8 cellular contexts compared by ENCODE assay signal in genomic region chr1:87131809-87132663, GRCh38.
A peak's percentile ranks its signal among the peaks of the same experiment; 100 is the strongest.
DNase-seq lines count a peak whose midpoint lies in the region; ATAC-seq and TF ChIP-seq lines count a peak whose summit lies in the region.

No MANE protein-coding gene starts in this region.

- TF ChIP-seq CTCF in dorsolateral prefrontal cortex (IDR thresholded peaks at IDR 0.05 in 54 of 56, conservative IDR thresholded peaks at IDR 0.05 in 2 of 56; ENCODE audit: low read depth in 1 of 56, partially characterized antibody in 56 of 56) (peak; percentile 75 to 99 (median 96)), lower lobe of right lung (IDR thresholded peaks at IDR 0.05) (peak; percentile 95)

- H3K36me3 ChIP-seq in lower lobe of right lung = no peaks in the 10 kb centered on the region

- peaks cover 14% of the 10 kb centered on the region for H3K4me1 ChIP-seq in lower lobe of right lung

- DNase-seq in Ammon's horn (ENCODE audit: low spot score) = peak; percentile 91
- DNase-seq in NCI-H446 treated with DMSO at 0.1 percent for 48 hours (lab: John Stamatoyannopoulos, UW) = peak; percentile 18
- DNase-seq in activated CD4-positive, alpha-beta T cell treated with anti-CD3 and anti-CD28 coated beads, Interleukin-2, amount 50 U/mL, for 48 hours = peak; percentile 75 to 81
- peak; percentile 63 to 91 (median 78) for DNase-seq in dorsolateral prefrontal cortex
- DNase-seq in lower lobe of right lung = peak; percentile 82
- peak; percentile 57 to 68 (median 62) for DNase-seq in stimulated activated CD4-positive, alpha-beta T cell treated with anti-CD3 and anti-CD28 coated beads, TNF-alpha, amount 100 ng/mL, for 24 hours (ENCODE audit: low read depth in 3 of 3)

- intact Hi-C loops in dorsolateral prefrontal cortex (cut with DNase I) = loop anchor here (2.0 to 10.0 kb wide), 6 partner anchors 160 to 1173 kb away; partner anchors contain the start of gene LMO4 (in 1 of the 2)
- intact Hi-C loops in lower lobe of right lung (cut with DNase I) = no loop called here

- H3K27me3 ChIP-seq in dorsolateral prefrontal cortex = no peaks in the 10 kb centered on the region
- H3K27me3 ChIP-seq in lower lobe of right lung (ENCODE audit: low read depth) = no peaks in the 10 kb centered on the region

- no peaks in the 10 kb centered on the region for H3K9me3 ChIP-seq in lower lobe of right lung

- ATAC-seq in GM18870 (IDR thresholded peaks at IDR 0.05; ENCODE audit: unreplicated experiment) (peak; percentile 89), HG03135 (IDR thresholded peaks at IDR 0.05; ENCODE audit: unreplicated experiment) (peak; percentile 99), lower lobe of right lung (peak; percentile 94 to 97)

- peak overlapping the region in 52 of 59 donors; percentile 11 to 91 (median 73) for H3K27ac ChIP-seq in dorsolateral prefrontal cortex
- H3K27ac ChIP-seq in lower lobe of right lung = peak overlapping the region; percentile 55

- peak overlapping the region; percentile 22 to 67 (median 51) for H3K4me3 ChIP-seq in dorsolateral prefrontal cortex
- peak overlapping the region; percentile 53 for H3K4me3 ChIP-seq in lower lobe of right lung

Comparison
In these comparisons a context has a peak if more than half of its experiments do, and no peak if none do; other contexts are left out.
1. Peak in every context shown above with its lines: DNase-seq, ATAC-seq, H3K4me3 ChIP-seq and H3K27ac ChIP-seq.
2. DNase-seq: peak in every context shown above with its lines; median percentile 91 in Ammon's horn; 82 in lower lobe of right lung; 78 in activated CD4-positive, alpha-beta T cell treated with anti-CD3 and anti-CD28 coated beads, Interleukin-2, amount 50 U/mL, for 48 hours; 78 in dorsolateral prefrontal cortex; 62 in stimulated activated CD4-positive, alpha-beta T cell treated with anti-CD3 and anti-CD28 coated beads, TNF-alpha, amount 100 ng/mL, for 24 hours; 18 in NCI-H446 treated with DMSO at 0.1 percent for 48 hours.